Comparison of ENCODE assay signal across 13 cellular contexts in genomic region chr3:77014236-77014635, GRCh38. TPM values are rescaled to one million over a fixed set of nuclear protein-coding genes. Genes with fewer than 3 reads are reported as not detected.
"Had no signal": no experiment of that assay in that cellular context is flagged by ENCODE, and none has a peak within 500 bp of the region (broad histone marks: within the 10 kb centered on the region; RNA-seq: fewer than 3 reads in every experiment).

No MANE protein-coding gene starts in this region.

- ATAC-seq: pancreas had no signal

- H3K4me3 ChIP-seq: esophagus muscularis mucosa, left ventricle myocardium inferior, pancreas, skin epidermis, tibial artery had no signal

- H3K4me1 ChIP-seq: esophagus muscularis mucosa, left ventricle myocardium inferior, pancreas, tibial artery had no signal

- H3K9me3 ChIP-seq: esophagus muscularis mucosa, pancreas, tibial artery had no signal

- H3K9me3 Mint-ChIP-seq: neural crest cell had no signal

- H3K27ac ChIP-seq: esophagus muscularis mucosa, left ventricle myocardium inferior, pancreas, skin epidermis, tibial artery had no signal

- H3K36me3 ChIP-seq: esophagus muscularis mucosa, left ventricle myocardium inferior, pancreas, tibial artery had no signal

- H3K4me3 Mint-ChIP-seq: activated naive CD8-positive, alpha-beta T cell treated with anti-CD3 and anti-CD28 coated beads for 36 hours; neural crest cell had no signal

- H3K27me3 Mint-ChIP-seq: activated naive CD8-positive, alpha-beta T cell treated with anti-CD3 and anti-CD28 coated beads for 36 hours had no signal

- H3K27me3 ChIP-seq: esophagus muscularis mucosa, pancreas, tibial artery had no signal

- H3K4me1 Mint-ChIP-seq: activated naive CD8-positive, alpha-beta T cell treated with anti-CD3 and anti-CD28 coated beads for 36 hours; neural crest cell had no signal

- H3K27ac Mint-ChIP-seq: activated naive CD8-positive, alpha-beta T cell treated with anti-CD3 and anti-CD28 coated beads for 36 hours had no signal

- DNase-seq: activated CD4-positive, alpha-beta T cell treated with anti-CD3 and anti-CD28 coated beads, Interleukin-2, amount 50 U/mL, for 1 hour; activated naive CD8-positive, alpha-beta T cell treated with anti-CD3 and anti-CD28 coated beads for 36 hours; aorta; foreskin fibroblast; glutamatergic neuron; left ventricle myocardium inferior; pancreas; T-helper 2 cell; tibial artery had no signal

RNA-seq across cellular contexts. Expression of gene ROBO2, which starts 25.7 kb away (rescaled TPM):
- total RNA-seq: activated CD8-positive, alpha-beta memory T cell treated with anti-CD3 and anti-CD28 coated beads for 36 hours; activated naive CD8-positive, alpha-beta T cell treated with anti-CD3 and anti-CD28 coated beads for 36 hours had no signal
